Comparison of ENCODE assay signal across 16 cellular contexts in the genomic region with DNA sequence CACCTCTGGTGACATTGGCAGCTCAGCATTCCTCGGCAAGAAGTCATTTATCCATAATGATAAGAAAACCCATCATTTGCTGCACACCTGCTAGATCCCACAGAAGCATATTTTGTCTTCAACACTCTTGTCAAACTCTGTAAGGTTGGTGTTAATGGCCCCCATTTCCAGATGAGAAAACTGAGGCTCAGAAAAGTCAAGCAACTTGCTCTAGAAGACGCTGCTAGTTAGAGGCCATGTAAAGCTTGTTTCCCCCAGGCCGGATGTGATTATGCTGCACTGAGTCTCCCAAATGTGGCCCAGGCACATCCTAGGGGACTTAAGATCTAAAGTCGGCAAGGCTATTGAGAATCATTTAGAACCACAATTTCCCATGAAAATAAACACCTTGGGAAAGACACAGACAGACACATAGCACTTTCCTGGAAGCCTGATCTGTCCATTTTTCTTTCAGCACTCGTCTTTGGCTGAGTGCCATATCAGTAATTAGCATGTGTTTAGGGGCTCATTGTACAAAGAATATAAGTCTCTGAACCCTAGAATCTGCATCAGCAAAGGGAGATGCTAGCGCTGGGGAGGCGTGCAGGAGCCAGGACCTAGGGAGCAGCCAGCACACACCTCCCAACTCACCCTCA. TPM values are rescaled to one million over a fixed set of nuclear protein-coding genes. Genes with fewer than 3 reads are reported as not detected.
DNase-seq lines count a peak whose midpoint lies in the region; ATAC-seq and TF ChIP-seq lines count a peak whose summit lies in the region.
"Had no signal": no experiment of that assay in that cellular context is flagged by ENCODE, and none has a peak within 500 bp of the region (broad histone marks: within the 10 kb centered on the region; RNA-seq: fewer than 3 reads in every experiment).

No MANE protein-coding gene starts in this region.

- H3K27ac ChIP-seq in GM23338 (ENCODE audit: low read depth): peak overlapping the region; percentile 39; the same call in 1 of the 2 replicates
- H3K27ac ChIP-seq: KMS-11 had no signal

- H3K27me3 Mint-ChIP-seq in GM23338 (ENCODE audit: insufficient read depth, low read depth, poor library complexity): peaks cover 10% of the 10 kb centered on the region
- H3K27me3 Mint-ChIP-seq in WTC11 (ENCODE audit: low read depth): peaks cover 43% of the 10 kb centered on the region

- peak overlapping the region; percentile 5; the same call in 1 of the 2 replicates for H3K4me3 ChIP-seq in GM23338

- CTCF ChIA-PET in WTC11 (lab: Charles Lee): interaction anchor here (1.2 kb wide), 1 partner anchor 172 kb away, joined by 3 read pairs; no protein-coding TSS in a partner anchor

- no peak overlapping the region for H3K27ac Mint-ChIP-seq in GM23338
- H3K27ac Mint-ChIP-seq in WTC11: no peak overlapping the region
- H3K27ac Mint-ChIP-seq: T-helper 1 cell treated with Interleukin-12 subunit alpha and Interleukin-12 subunit beta and Interleukin-4 antibody, amounts not matched to agents 30 μg/mL and 1 μg/mL, for 36 hours had no signal

- H3K79me2 ChIP-seq in GM23338 (replicated peaks; ENCODE audit: insufficient read depth): no peaks in the 10 kb centered on the region

- peaks cover 21% of the 10 kb centered on the region for H3K4me1 ChIP-seq in GM23338 (ENCODE audit: insufficient read depth)
- H3K4me1 ChIP-seq: BE2C had no signal

- POLR2A ChIA-PET in WTC11 (lab: Charles Lee): no interaction called here

- ATAC-seq in GM23338 (peak; percentile 48), WTC11 (peak; percentile 41), HG02588 (IDR thresholded peaks at IDR 0.05; ENCODE audit: unreplicated experiment) (no peak)
- ATAC-seq: Right ventricle myocardium inferior had no signal

- H3K36me3 ChIP-seq in GM23338 (ENCODE audit: insufficient read depth): no peaks in the 10 kb centered on the region
- H3K36me3 ChIP-seq: BE2C had no signal

- H2AFZ ChIP-seq in GM23338: 0 out of 2 replicates have a peak overlapping the region, but pooled peaks have one; percentile 28

- H3K36me3 Mint-ChIP-seq in GM23338 (ENCODE audit: low read depth) (no peaks in the 10 kb centered on the region), WTC11 (no peaks in the 10 kb centered on the region)

- no peak overlapping the region for H3K4me3 Mint-ChIP-seq in GM23338
- no peak overlapping the region for H3K4me3 Mint-ChIP-seq in WTC11
- H3K4me3 Mint-ChIP-seq: T-helper 1 cell treated with Interleukin-12 subunit alpha and Interleukin-12 subunit beta and Interleukin-4 antibody, amounts not matched to agents 30 μg/mL and 1 μg/mL, for 36 hours had no signal

- DNase-seq in GM23338 (ENCODE audit: low spot score) (no peak), NCI-H1105 (lab: John Stamatoyannopoulos, UW) (peak; percentile 5), WTC11 (ENCODE audit: low spot score) (no peak), islet precursor cell (peak; percentile 28), DMS153 (lab: John Stamatoyannopoulos, UW) (no peak), kidney glomerular epithelial cell (lab: John Stamatoyannopoulos, UW) (no peak)
- DNase-seq: BE2C, EL, GF-D8, NCI-H1092 treated with DMSO at 0.1 percent for 48 hours, NCI-H2029 treated with DMSO at 0.1 percent for 48 hours, NCI-H510A treated with DMSO at 0.1 percent for 48 hours had no signal

- peaks cover 5% of the 10 kb centered on the region; the same call in 1 of the 2 replicates for H3F3A ChIP-seq in GM23338 (replicated peaks; ENCODE audit: low read depth)

- no peaks in the 10 kb centered on the region for H3K27me3 ChIP-seq in GM23338 (ENCODE audit: insufficient read depth)
- H3K27me3 ChIP-seq: BE2C had no signal

- H3K9me2 ChIP-seq in GM23338 (ENCODE audit: insufficient read depth): 0 out of 2 replicates have a peak, but pooled peaks cover 6% of the 10 kb centered on the region

- H3K4me2 ChIP-seq in GM23338: peak overlapping the region; percentile 44
- H3K4me2 ChIP-seq: KMS-11 had no signal

- no peak for TF ChIP-seq CTCF in GM23338 (conservative IDR thresholded peaks at IDR 0.05; ENCODE audit: low read depth in 2 of 2)
- no peak for TF ChIP-seq CTCF in WTC11 (IDR thresholded peaks at IDR 0.05)

- H4K20me1 ChIP-seq in GM23338 (replicated peaks; ENCODE audit: insufficient read depth): no peaks in the 10 kb centered on the region

- H3K9me3 Mint-ChIP-seq in GM23338 (no peaks in the 10 kb centered on the region; the same call in 1 of the 3 replicates), WTC11 (no peaks in the 10 kb centered on the region)
- H3K9me3 Mint-ChIP-seq: T-helper 1 cell treated with Interleukin-12 subunit alpha and Interleukin-12 subunit beta and Interleukin-4 antibody, amounts not matched to agents 30 μg/mL and 1 μg/mL, for 36 hours had no signal

- H3K4me1 Mint-ChIP-seq in GM23338 (peaks cover 52% of the 10 kb centered on the region), WTC11 (peaks cover 64% of the 10 kb centered on the region)

TF ChIP-seq in GM23338, 12 proteins besides CTCF, POLR2A, EP300 and RAD21 (continues in another document):
- TF ChIP-seq NANOG (IDR thresholded peaks at IDR 0.05; ENCODE audit: borderline replicate concordance): no peak
- TF ChIP-seq, protein P1, sequence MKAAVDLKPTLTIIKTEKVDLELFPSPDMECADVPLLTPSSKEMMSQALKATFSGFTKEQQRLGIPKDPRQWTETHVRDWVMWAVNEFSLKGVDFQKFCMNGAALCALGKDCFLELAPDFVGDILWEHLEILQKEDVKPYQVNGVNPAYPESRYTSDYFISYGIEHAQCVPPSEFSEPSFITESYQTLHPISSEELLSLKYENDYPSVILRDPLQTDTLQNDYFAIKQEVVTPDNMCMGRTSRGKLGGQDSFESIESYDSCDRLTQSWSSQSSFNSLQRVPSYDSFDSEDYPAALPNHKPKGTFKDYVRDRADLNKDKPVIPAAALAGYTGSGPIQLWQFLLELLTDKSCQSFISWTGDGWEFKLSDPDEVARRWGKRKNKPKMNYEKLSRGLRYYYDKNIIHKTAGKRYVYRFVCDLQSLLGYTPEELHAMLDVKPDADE (IDR thresholded peaks at IDR 0.05): no peak
- TF ChIP-seq STAT1 (IDR thresholded peaks at IDR 0.05; ENCODE audit: unreplicated experiment): no peak
- no peak for TF ChIP-seq EZH2phosphoT487 (IDR thresholded peaks at IDR 0.05; ENCODE audit: unreplicated experiment)
- TF ChIP-seq CREB1 (CRISPR knock-in tag; IDR thresholded peaks at IDR 0.05; ENCODE audit: low read depth): no peak
- no peak for TF ChIP-seq POLR2AphosphoS5 (IDR thresholded peaks at IDR 0.05; ENCODE audit: low read depth)
- no peak for TF ChIP-seq ZNF114 (CRISPR knock-in tag; IDR thresholded peaks at IDR 0.05)
- TF ChIP-seq ZNF331 (CRISPR knock-in tag; IDR thresholded peaks at IDR 0.05; ENCODE audit: low read depth): no peak

TF ChIP-seq in WTC11, 78 proteins besides CTCF, POLR2A, EP300 and RAD21:
- TF ChIP-seq MYBL2 (CRISPR knock-in tag; IDR thresholded peaks at IDR 0.05) (no peak), GTF2I (CRISPR knock-in tag; conservative IDR thresholded peaks at IDR 0.05) (0 out of 2 replicates have a peak, but pooled peaks have one; percentile 12), ATF3 (CRISPR knock-in tag; conservative IDR thresholded peaks at IDR 0.05) (no peak), ZNF671 (CRISPR knock-in tag; IDR thresholded peaks at IDR 0.05) (no peak), KAT7 (CRISPR knock-in tag; IDR thresholded peaks at IDR 0.05; ENCODE audit: borderline replicate concordance) (no peak), FOXK1 (CRISPR knock-in tag; IDR thresholded peaks at IDR 0.05) (no peak), JAZF1 (CRISPR knock-in tag; IDR thresholded peaks at IDR 0.05) (no peak)

RNA-seq across cellular contexts. Expression of gene C1QL2, which starts 39.4 kb away (rescaled TPM):
- total RNA-seq in GM23338 (2014; rRNA removed; shearing (Covaris generic)): 0.69 and 1.2 TPM in 2 replicates
- polyA plus RNA-seq in GM23338 (2016; fragmentation: Nextera tagmentation; extraction: Ambion mirVana): 0.56 and 0.87 TPM in 2 replicates
- 0.55 to 1.0 TPM (median 0.71 TPM) in 3 replicates for total RNA-seq in WTC11 (2021)
- total RNA-seq: Right ventricle myocardium inferior had no signal

Comparison
In these comparisons a context has a peak if more than half of its experiments do, and no peak if none do; other contexts are left out.
1. DNase-seq: peak in NCI-H1105 (single experiment) and islet precursor cell (single experiment); none in GM23338 (single experiment), WTC11 (single experiment), DMS153 (single experiment) and kidney glomerular epithelial cell (single experiment).